Comparison of ENCODE assay signal across 27 cellular contexts in genomic region chr5:57349214-57349613, GRCh38.
DNase-seq lines count a peak whose midpoint lies in the region; TF ChIP-seq lines count a peak whose summit lies in the region.
"Had no signal": no experiment of that assay in that cellular context is flagged by ENCODE, and none has a peak within 500 bp of the region (broad histone marks: within the 10 kb centered on the region; RNA-seq: fewer than 3 reads in every experiment).

No MANE protein-coding gene starts in this region.

- H2AFZ ChIP-seq in SK-N-SH (ENCODE audit: low read depth): no peak overlapping the region
- peak overlapping the region; percentile 10 for H2AFZ ChIP-seq in neural progenitor cell (replicated peaks)

- H3K4me2 ChIP-seq in SK-N-SH: no peak overlapping the region
- no peak overlapping the region for H3K4me2 ChIP-seq in neural progenitor cell
- H3K4me2 ChIP-seq: BLaER1 treated with 17β-estradiol and CSF1 and Interleukin-3, amounts not matched to agents 10 nM and 100 nM had no signal

- no peak for TF ChIP-seq CTCF in SK-N-SH (IDR thresholded peaks at IDR 0.05)
- no peak for TF ChIP-seq CTCF in neural progenitor cell (IDR thresholded peaks at IDR 0.05)

- H3K4me3 Mint-ChIP-seq in neural progenitor cell: no peak overlapping the region
- H3K4me3 Mint-ChIP-seq: H9; memory B cell; naive B cell; stimulated activated naive B cell treated with anti-CD40 and anti-IgM and Interleukin-4, amounts not matched to agents 10 μg/mL and 1 μg/mL and 100 μg/mL, for 72 hours had no signal

- H3K36me3 ChIP-seq in SK-N-SH (replicated peaks in 1 of 2; ENCODE audit: control insufficient read depth in 1 of 2, insufficient read depth in 2 of 2, low read length in 1 of 2): no peaks in the 10 kb centered on the region
- H3K36me3 ChIP-seq in neural progenitor cell: no peaks in the 10 kb centered on the region
- H3K36me3 ChIP-seq: ascending aorta; BLaER1 treated with 17β-estradiol and CSF1 and Interleukin-3, amounts not matched to agents 10 nM and 100 nM; thyroid gland had no signal

- H3K27ac ChIP-seq in SK-N-SH (ENCODE audit: low read depth in 2 of 2, low read length in 1 of 2): no peak overlapping the region; a peak in 1 of 4 replicates
- H3K27ac ChIP-seq in neural progenitor cell: no peak overlapping the region
- H3K27ac ChIP-seq: BLaER1 treated with 17β-estradiol and CSF1 and Interleukin-3, amounts not matched to agents 10 nM and 100 nM; HL-60; VCaP had no signal

- in situ Hi-C loops in G401 (cut with HindIII; ENCODE audit: low sequenced_read_pairs): no loop called here

- POLR2A ChIA-PET in SK-N-SH (lab: Yijun Ruan, JAX): no interaction called here

- H4K20me1 ChIP-seq in SK-N-SH (ENCODE audit: insufficient read depth): no peaks in the 10 kb centered on the region
- no peaks in the 10 kb centered on the region for H4K20me1 ChIP-seq in neural progenitor cell (ENCODE audit: low read depth)
- H4K20me1 ChIP-seq: BLaER1 treated with 17β-estradiol and CSF1 and Interleukin-3, amounts not matched to agents 10 nM and 100 nM had no signal

- H3K27ac Mint-ChIP-seq in neural progenitor cell: no peak overlapping the region
- H3K27ac Mint-ChIP-seq: H9; memory B cell; naive B cell; stimulated activated naive B cell treated with anti-CD40 and anti-IgM and Interleukin-4, amounts not matched to agents 10 μg/mL and 1 μg/mL and 100 μg/mL, for 72 hours had no signal

- DNase-seq in G401 (ENCODE audit: low spot score) (peak; percentile 7), NCI-H2171 (lab: John Stamatoyannopoulos, UW) (peak; percentile 10), SK-N-SH (no peak), neural progenitor cell (ENCODE audit: low spot score) (no peak), LoVo (ENCODE audit: low spot score) (no peak), SW 1271 (lab: John Stamatoyannopoulos, UW) (no peak), globus pallidus (ENCODE audit: low spot score) (no peak)
- DNase-seq in activated CD4-positive, alpha-beta T cell treated with anti-CD3 and anti-CD28 coated beads, Interleukin-2, amount 50 U/mL, for 1 hour: no peak
- DNase-seq: activated naive CD4-positive, alpha-beta T cell treated with anti-CD3 and anti-CD28 coated beads, Interleukin-2, amount 50 U/mL, for 16 hours; H9; head of caudate nucleus; naive B cell; NCI-H1092; NCI-H187; NCI-H748 treated with DMSO at 0.1 percent for 48 hours; occipital lobe; OCI-M1; SHP77 treated with DMSO at 0.1 percent for 48 hours; stimulated activated CD4-positive, alpha-beta T cell treated with anti-CD3 and anti-CD28 coated beads, Interleukin-4, amount 100 ng/mL, for 1 hour; stimulated activated naive B cell treated with anti-CD40 and anti-IgM and Interleukin-4, amounts not matched to agents 10 μg/mL and 1 μg/mL and 100 μg/mL, for 72 hours; T-helper 2 cell had no signal

- H3F3A ChIP-seq in SK-N-SH (replicated peaks; ENCODE audit: insufficient read depth): no peaks in the 10 kb centered on the region
- H3F3A ChIP-seq in neural progenitor cell (ENCODE audit: low read depth): no peaks in the 10 kb centered on the region

- H3K4me3 ChIP-seq in SK-N-SH (ENCODE audit: low read depth in 2 of 2, low read length in 1 of 2) (no peak overlapping the region), neural progenitor cell (no peak overlapping the region)
- H3K4me3 ChIP-seq: BLaER1 treated with 17β-estradiol and CSF1 and Interleukin-3, amounts not matched to agents 10 nM and 100 nM; thyroid gland had no signal

- H3K4me1 ChIP-seq in SK-N-SH (ENCODE audit: control insufficient read depth in 1 of 2, insufficient read depth in 2 of 2, low read depth in 1 of 2, low read length in 1 of 2) (peaks cover 0 to 9% of the 10 kb centered on the region in 2 experiments; a peak in 2 of 4 replicates), neural progenitor cell (no peaks in the 10 kb centered on the region)
- H3K4me1 ChIP-seq: BLaER1 treated with 17β-estradiol and CSF1 and Interleukin-3, amounts not matched to agents 10 nM and 100 nM had no signal

- 65% methylated on average over 1 of the region's 1 CpG for WGBS in SK-N-SH (ENCODE audit: low lambda C conversion rate)

- no peaks in the 10 kb centered on the region for H3K27me3 ChIP-seq in SK-N-SH (ENCODE audit: insufficient read depth)
- no peaks in the 10 kb centered on the region for H3K27me3 ChIP-seq in neural progenitor cell
- H3K27me3 ChIP-seq: ascending aorta; BLaER1 treated with 17β-estradiol and CSF1 and Interleukin-3, amounts not matched to agents 10 nM and 100 nM; thyroid gland had no signal

- H3K9me3 Mint-ChIP-seq in neural progenitor cell: no peaks in the 10 kb centered on the region

- H3K9me2 ChIP-seq in SK-N-SH: no peaks in the 10 kb centered on the region

- no peaks in the 10 kb centered on the region for H3K27me3 Mint-ChIP-seq in neural progenitor cell (ENCODE audit: insufficient read depth, low read depth)
- H3K27me3 Mint-ChIP-seq: naive B cell; stimulated activated naive B cell treated with anti-CD40 and anti-IgM and Interleukin-4, amounts not matched to agents 10 μg/mL and 1 μg/mL and 100 μg/mL, for 72 hours had no signal

- CTCF ChIA-PET in SK-N-SH (lab: Yijun Ruan, JAX): interaction anchor here (1.1 to 2.1 kb wide), 3 partner anchors 51 to 1112 kb away, joined by 5 to 6 read pairs (median 5); no protein-coding TSS in a partner anchor

- no peaks in the 10 kb centered on the region for H3K4me1 Mint-ChIP-seq in neural progenitor cell
- H3K4me1 Mint-ChIP-seq: H9; memory B cell; naive B cell; stimulated activated naive B cell treated with anti-CD40 and anti-IgM and Interleukin-4, amounts not matched to agents 10 μg/mL and 1 μg/mL and 100 μg/mL, for 72 hours had no signal

- no peak for TF ChIP-seq RAD21 in SK-N-SH (IDR thresholded peaks at IDR 0.05; ENCODE audit: low read length)

- H3K9ac ChIP-seq in SK-N-SH (no peak overlapping the region), neural progenitor cell (no peak overlapping the region)
- H3K9ac ChIP-seq: BLaER1 treated with 17β-estradiol and CSF1 and Interleukin-3, amounts not matched to agents 10 nM and 100 nM had no signal

- H3K9me3 ChIP-seq in SK-N-SH: no peaks in the 10 kb centered on the region
- H3K9me3 ChIP-seq in neural progenitor cell (ENCODE audit: low read depth): no peaks in the 10 kb centered on the region
- H3K9me3 ChIP-seq: ascending aorta; BLaER1 treated with 17β-estradiol and CSF1 and Interleukin-3, amounts not matched to agents 10 nM and 100 nM; thyroid gland had no signal

- H3K36me3 Mint-ChIP-seq in neural progenitor cell: no peaks in the 10 kb centered on the region
- H3K36me3 Mint-ChIP-seq: memory B cell; stimulated activated naive B cell treated with anti-CD40 and anti-IgM and Interleukin-4, amounts not matched to agents 10 μg/mL and 1 μg/mL and 100 μg/mL, for 72 hours had no signal

- H3K79me2 ChIP-seq in SK-N-SH (ENCODE audit: insufficient read depth) (no peaks in the 10 kb centered on the region), neural progenitor cell (ENCODE audit: low read depth) (no peaks in the 10 kb centered on the region)

- TF ChIP-seq EP300 in SK-N-SH (IDR thresholded peaks at IDR 0.05; ENCODE audit: borderline replicate concordance in 1 of 2, low read depth in 1 of 2, low read length in 1 of 2): peak in 1 of 2 experiments; percentile 55; a peak in 1 of 4 replicates

TF ChIP-seq in SK-N-SH, 30 proteins besides CTCF, POLR2A, EP300 and RAD21 (continues in another document):
- TF ChIP-seq NRF1 (IDR thresholded peaks at IDR 0.05; ENCODE audit: low read depth, low read length): no peak
- TF ChIP-seq ELF1 (IDR thresholded peaks at IDR 0.05): no peak
- TF ChIP-seq RFX5 (IDR thresholded peaks at IDR 0.05; ENCODE audit: low read length): no peak
- no peak for TF ChIP-seq IRF3 (IDR thresholded peaks at IDR 0.05; ENCODE audit: low read depth, low read length)
- TF ChIP-seq, protein P1, sequence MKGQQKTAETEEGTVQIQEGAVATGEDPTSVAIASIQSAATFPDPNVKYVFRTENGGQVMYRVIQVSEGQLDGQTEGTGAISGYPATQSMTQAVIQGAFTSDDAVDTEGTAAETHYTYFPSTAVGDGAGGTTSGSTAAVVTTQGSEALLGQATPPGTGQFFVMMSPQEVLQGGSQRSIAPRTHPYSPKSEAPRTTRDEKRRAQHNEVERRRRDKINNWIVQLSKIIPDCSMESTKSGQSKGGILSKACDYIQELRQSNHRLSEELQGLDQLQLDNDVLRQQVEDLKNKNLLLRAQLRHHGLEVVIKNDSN (IDR thresholded peaks at IDR 0.05; ENCODE audit: borderline replicate concordance, low read depth): no peak
- TF ChIP-seq FOSL2 (IDR thresholded peaks at IDR 0.05; ENCODE audit: borderline replicate concordance, low read depth): no peak
- TF ChIP-seq POLR2AphosphoS5 (IDR thresholded peaks at IDR 0.05; ENCODE audit: low read depth, low read length): no peak
- no peak for TF ChIP-seq MXI1 (IDR thresholded peaks at IDR 0.05; ENCODE audit: low read depth, low read length)
- TF ChIP-seq TAF1 (IDR thresholded peaks at IDR 0.05; ENCODE audit: borderline replicate concordance, low read depth, low read length): no peak
- no peak for TF ChIP-seq MEF2A (IDR thresholded peaks at IDR 0.05; ENCODE audit: borderline replicate concordance, low read depth)
- TF ChIP-seq, protein P2, sequence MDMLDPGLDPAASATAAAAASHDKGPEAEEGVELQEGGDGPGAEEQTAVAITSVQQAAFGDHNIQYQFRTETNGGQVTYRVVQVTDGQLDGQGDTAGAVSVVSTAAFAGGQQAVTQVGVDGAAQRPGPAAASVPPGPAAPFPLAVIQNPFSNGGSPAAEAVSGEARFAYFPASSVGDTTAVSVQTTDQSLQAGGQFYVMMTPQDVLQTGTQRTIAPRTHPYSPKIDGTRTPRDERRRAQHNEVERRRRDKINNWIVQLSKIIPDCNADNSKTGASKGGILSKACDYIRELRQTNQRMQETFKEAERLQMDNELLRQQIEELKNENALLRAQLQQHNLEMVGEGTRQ (IDR thresholded peaks at IDR 0.05; ENCODE audit: borderline replicate concordance, low read depth, low read length): no peak
- TF ChIP-seq GATA2 (CRISPR knock-in tag; IDR thresholded peaks at IDR 0.05): peak; percentile 73

Comparison
In these comparisons a context has a peak if more than half of its experiments do, and no peak if none do; other contexts are left out.
1. DNase-seq: peak in G401 (single experiment) and NCI-H2171 (single experiment); none in SK-N-SH (single experiment), neural progenitor cell (single experiment), LoVo (single experiment), activated CD4-positive, alpha-beta T cell treated with anti-CD3 and anti-CD28 coated beads, Interleukin-2, amount 50 U/mL, for 1 hour (single experiment), SW 1271 (0 of 2) and globus pallidus (single experiment).